In genomic region chr17:80497726-80498241, GRCh38 we compare ENCODE assay signal across 19 cellular contexts. TPM values are rescaled to one million over a fixed set of nuclear protein-coding genes. Genes with fewer than 3 reads are reported as not detected.
A peak's percentile ranks its signal among the peaks of the same experiment; 100 is the strongest.
DNase-seq lines count a peak whose midpoint lies in the region; ATAC-seq, FAIRE-seq and TF ChIP-seq lines count a peak whose summit lies in the region.
"Had no signal": no experiment of that assay in that cellular context is flagged by ENCODE, and none has a peak within 500 bp of the region (broad histone marks: within the 10 kb centered on the region; RNA-seq: fewer than 3 reads in every experiment).

No MANE protein-coding gene starts in this region.

- H4K8ac ChIP-seq in neuronal stem cell (ENCODE audit: low read depth, low read length): no peak overlapping the region

- H2BK12ac ChIP-seq in neuronal stem cell (ENCODE audit: low read length): peak overlapping the region; percentile 36

- peaks cover 20% of the 10 kb centered on the region for H3K27me3 Mint-ChIP-seq in brain
- H3K27me3 Mint-ChIP-seq in activated CD8-positive, alpha-beta memory T cell treated with anti-CD3 and anti-CD28 coated beads, Interleukin-2, amount 10 ng/mL, durations not matched to agents 7 days and 5 days: peaks cover 35% of the 10 kb centered on the region

- peak; percentile 16 for DNase-seq in Caki2 (ENCODE audit: low read depth)
- no peak for DNase-seq in HTR-8/SVneo (ENCODE audit: insufficient read length, low spot score)
- DNase-seq in neuronal stem cell (ENCODE audit: low spot score): no peak
- DNase-seq in activated CD8-positive, alpha-beta memory T cell treated with anti-CD3 and anti-CD28 coated beads, Interleukin-2, amount 10 ng/mL, durations not matched to agents 7 days and 5 days: no peak
- no peak for DNase-seq in effector memory CD4-positive, alpha-beta T cell
- no peak for DNase-seq in 8988T
- DNase-seq: activated CD4-positive, alpha-beta memory T cell treated with anti-CD3 and anti-CD28 coated beads for 36 hours; amniotic stem cell; DMS153; lower lobe of right lung; NCI-H2081; OCI-M1; stimulated activated CD4-positive, alpha-beta T cell treated with anti-CD3 and anti-CD28 coated beads, Interleukin-2, amount 100 ng/mL, for 48 hours had no signal

- H3K36me3 Mint-ChIP-seq in brain: no peaks in the 10 kb centered on the region
- H3K36me3 Mint-ChIP-seq in activated CD8-positive, alpha-beta memory T cell treated with anti-CD3 and anti-CD28 coated beads, Interleukin-2, amount 10 ng/mL, durations not matched to agents 7 days and 5 days: no peaks in the 10 kb centered on the region
- H3K36me3 Mint-ChIP-seq: activated CD4-positive, alpha-beta memory T cell treated with anti-CD3 and anti-CD28 coated beads for 36 hours; natural killer cell treated with Interleukin-12 subunit alpha and Interleukin-12 subunit beta and Interleukin-15 and Interleukin-18, amount 100 ng/mL, for 72 hours had no signal

- peak overlapping the region in 2 of 5 experiments; percentile 0 to 38 for H3K4me3 Mint-ChIP-seq in brain
- no peak overlapping the region for H3K4me3 Mint-ChIP-seq in activated CD8-positive, alpha-beta memory T cell treated with anti-CD3 and anti-CD28 coated beads, Interleukin-2, amount 10 ng/mL, durations not matched to agents 7 days and 5 days
- H3K4me3 Mint-ChIP-seq: activated CD4-positive, alpha-beta memory T cell treated with anti-CD3 and anti-CD28 coated beads for 36 hours; activated T-helper 1 cell treated with anti-CD3 and anti-CD28 coated beads, Interleukin-12 subunit alpha, Interleukin-12 subunit beta, Interleukin-2, Interleukin-4 antibody, amounts not matched to agents 30 ng/mL and 10 ng/mL and 1 ng/mL, durations not matched to agents 14 hours and 24 hours and 36 hours; natural killer cell treated with Interleukin-12 subunit alpha and Interleukin-12 subunit beta and Interleukin-15 and Interleukin-18, amount 100 ng/mL, for 72 hours had no signal

- FAIRE-seq in HTR-8/SVneo (lab: Jason Lieb, UNC): peak; percentile 100
- FAIRE-seq: endothelial cell of umbilical vein, GM19239 had no signal

- TF ChIP-seq CTCF in brain (conservative IDR thresholded peaks at IDR 0.05): no peak

- H3K23ac ChIP-seq in neuronal stem cell (ENCODE audit: low read depth, low read length, poor library complexity): no peak overlapping the region

- H3K4me1 Mint-ChIP-seq in brain: peaks cover 41% of the 10 kb centered on the region
- peaks cover 9% of the 10 kb centered on the region for H3K4me1 Mint-ChIP-seq in activated CD8-positive, alpha-beta memory T cell treated with anti-CD3 and anti-CD28 coated beads, Interleukin-2, amount 10 ng/mL, durations not matched to agents 7 days and 5 days

- H2AFZ ChIP-seq in neuronal stem cell (ENCODE audit: low read length): peak overlapping the region; percentile 77

- no peak overlapping the region for H3K27ac ChIP-seq in neuronal stem cell (replicated peaks; ENCODE audit: low read length)
- no peak overlapping the region for H3K27ac ChIP-seq in effector memory CD4-positive, alpha-beta T cell (ENCODE audit: insufficient read depth, low read length, poor library complexity, severe bottlenecking)
- H3K27ac ChIP-seq: lower lobe of right lung had no signal

- no peaks in the 10 kb centered on the region for H3K9me3 ChIP-seq in neuronal stem cell (replicated peaks in 1 of 2; ENCODE audit: control insufficient read depth in 2 of 2, insufficient read depth in 1 of 2, low read depth in 1 of 2, low read length in 2 of 2)
- H3K9me3 ChIP-seq in effector memory CD4-positive, alpha-beta T cell (ENCODE audit: control insufficient read depth, low read length): no peaks in the 10 kb centered on the region
- H3K9me3 ChIP-seq: lower lobe of right lung had no signal

- ATAC-seq in activated CD8-positive, alpha-beta memory T cell treated with anti-CD3 and anti-CD28 coated beads, Interleukin-2, amount 10 ng/mL, durations not matched to agents 7 days and 5 days: no peak
- no peak for ATAC-seq in HG03457 (IDR thresholded peaks at IDR 0.05; ENCODE audit: unreplicated experiment)

- peak overlapping the region; percentile 61 for H3K9ac ChIP-seq in neuronal stem cell (ENCODE audit: low read depth, low read length, poor library complexity)

- peak overlapping the region in 3 of 5 experiments; percentile 0 to 73 (median 22) for H3K27ac Mint-ChIP-seq in brain
- no peak overlapping the region for H3K27ac Mint-ChIP-seq in activated CD8-positive, alpha-beta memory T cell treated with anti-CD3 and anti-CD28 coated beads, Interleukin-2, amount 10 ng/mL, durations not matched to agents 7 days and 5 days
- H3K27ac Mint-ChIP-seq: activated CD4-positive, alpha-beta memory T cell treated with anti-CD3 and anti-CD28 coated beads for 36 hours; activated T-helper 1 cell treated with anti-CD3 and anti-CD28 coated beads, Interleukin-12 subunit alpha, Interleukin-12 subunit beta, Interleukin-2, Interleukin-4 antibody, amounts not matched to agents 30 ng/mL and 10 ng/mL and 1 ng/mL, durations not matched to agents 14 hours and 24 hours and 36 hours; natural killer cell treated with Interleukin-12 subunit alpha and Interleukin-12 subunit beta and Interleukin-15 and Interleukin-18, amount 100 ng/mL, for 72 hours had no signal

- H2BK120ac ChIP-seq in neuronal stem cell (ENCODE audit: low read depth, low read length): no peak overlapping the region

- peaks cover 0 to 4% (median 0%) of the 10 kb centered on the region in 5 experiments for H3K9me3 Mint-ChIP-seq in brain
- H3K9me3 Mint-ChIP-seq in activated CD8-positive, alpha-beta memory T cell treated with anti-CD3 and anti-CD28 coated beads, Interleukin-2, amount 10 ng/mL, durations not matched to agents 7 days and 5 days (ENCODE audit: low read depth): no peaks in the 10 kb centered on the region
- H3K9me3 Mint-ChIP-seq: activated CD4-positive, alpha-beta memory T cell treated with anti-CD3 and anti-CD28 coated beads for 36 hours; activated T-helper 1 cell treated with anti-CD3 and anti-CD28 coated beads, Interleukin-12 subunit alpha, Interleukin-12 subunit beta, Interleukin-2, Interleukin-4 antibody, amounts not matched to agents 30 ng/mL and 10 ng/mL and 1 ng/mL, durations not matched to agents 14 hours and 24 hours and 36 hours; natural killer cell treated with Interleukin-12 subunit alpha and Interleukin-12 subunit beta and Interleukin-15 and Interleukin-18, amount 100 ng/mL, for 72 hours had no signal

- H4K91ac ChIP-seq in neuronal stem cell (ENCODE audit: low read depth, low read length, poor library complexity): peak overlapping the region; percentile 76

- CTCF ChIA-PET in activated CD8-positive, alpha-beta memory T cell treated with anti-CD3 and anti-CD28 coated beads, Interleukin-2, amount 10 ng/mL, durations not matched to agents 7 days and 5 days (lab: Charles Lee): interaction anchor here (2.3 kb wide), 1 partner anchor 78 kb away, joined by 6 read pairs; no protein-coding TSS in a partner anchor

- H3K4ac ChIP-seq in neuronal stem cell (ENCODE audit: low read length): no peak overlapping the region

- H3K4me3 ChIP-seq in neuronal stem cell (ENCODE audit: low read length in 2 of 2): peak overlapping the region in 1 of 2 donors; percentile 33
- no peak overlapping the region for H3K4me3 ChIP-seq in effector memory CD4-positive, alpha-beta T cell (ENCODE audit: insufficient read depth, low read depth, low read length, poor library complexity, severe bottlenecking)
- H3K4me3 ChIP-seq: lower lobe of right lung had no signal

- no peak overlapping the region for H2BK5ac ChIP-seq in neuronal stem cell (ENCODE audit: low read length)

- in situ Hi-C loops in Caki2 (cut with HindIII; ENCODE audit: low pct_unique_long_range_greater_than_20kb, low sequenced_read_pairs): no loop called here

- WGBS in neuronal stem cell (ENCODE audit: extremely low coverage in 2 of 2, insufficient read length in 2 of 2, insufficient replicate concordance in 1 of 2), 2 donors: no CpG with 5 or more reads among the region's 10 CpGs

- peak overlapping the region; percentile 15 for H3K18ac ChIP-seq in neuronal stem cell (ENCODE audit: low read length)

- H3K27me3 ChIP-seq in neuronal stem cell (ENCODE audit: control insufficient read depth in 3 of 3, insufficient read depth in 3 of 3, low read depth in 1 of 3, low read length in 3 of 3): no peaks in the 10 kb centered on the region
- H3K27me3 ChIP-seq in effector memory CD4-positive, alpha-beta T cell (replicated peaks; ENCODE audit: control insufficient read depth, insufficient read depth, low read length, poor library complexity, severe bottlenecking): no peaks in the 10 kb centered on the region

- no peaks in the 10 kb centered on the region for H3K79me1 ChIP-seq in neuronal stem cell (ENCODE audit: low read depth, low read length)

- no peak overlapping the region for H3K4me2 ChIP-seq in neuronal stem cell (ENCODE audit: insufficient read depth, low read length, poor library complexity, severe bottlenecking)

- no peak overlapping the region for H2AK5ac ChIP-seq in neuronal stem cell (ENCODE audit: low read depth, low read length)

- no peaks in the 10 kb centered on the region for H3K36me3 ChIP-seq in neuronal stem cell (replicated peaks in 1 of 2; ENCODE audit: control insufficient read depth in 2 of 2, insufficient read depth in 2 of 2, low read length in 2 of 2)
- no peaks in the 10 kb centered on the region for H3K36me3 ChIP-seq in effector memory CD4-positive, alpha-beta T cell (ENCODE audit: control insufficient read depth, insufficient read depth, low read length)
- H3K36me3 ChIP-seq: lower lobe of right lung had no signal

- H2BK15ac ChIP-seq in neuronal stem cell (ENCODE audit: low read length): no peak overlapping the region

- no peak overlapping the region for H3K14ac ChIP-seq in neuronal stem cell (ENCODE audit: low read length)

- H3K4me1 ChIP-seq in neuronal stem cell (ENCODE audit: control insufficient read depth in 2 of 2, insufficient read depth in 1 of 2, low read depth in 1 of 2, low read length in 2 of 2): peaks cover 20 to 28% of the 10 kb centered on the region in 2 donors
- H3K4me1 ChIP-seq in effector memory CD4-positive, alpha-beta T cell (ENCODE audit: control insufficient read depth, insufficient read depth, low read length, poor library complexity, severe bottlenecking): no peaks in the 10 kb centered on the region

RNA-seq across cellular contexts. Expression of gene NPTX1, which starts 21.4 kb away (rescaled TPM):
- total RNA-seq in Caki2 (2014; rRNA removed; shearing (Covaris generic); ENCODE audit: low replicate concordance): not detected in 2 replicates
- 22.4 TPM for polyA plus RNA-seq in brain (ENCODE audit: insufficient read depth, low read depth, low replicate concordance)
- polyA plus RNA-seq in neuronal stem cell (2013, experiment 1 of 2): 0.43 TPM
- 0.35 TPM for polyA plus RNA-seq in neuronal stem cell (2013, experiment 2 of 2)
- total RNA-seq in activated CD8-positive, alpha-beta memory T cell treated with anti-CD3 and anti-CD28 coated beads, Interleukin-2, amount 10 ng/mL, durations not matched to agents 7 days and 5 days: 1 to 10 TPM; 8.0 to 9.3 TPM
- total RNA-seq: endothelial cell of umbilical vein had no signal

RNA-seq across cellular contexts. Expression of gene RPTOR, which starts 46.9 kb away (rescaled TPM):
- total RNA-seq in Caki2 (2014; rRNA removed; shearing (Covaris generic); ENCODE audit: low replicate concordance): 16.7 and 19.8 TPM in 2 replicates
- polyA plus RNA-seq in brain (ENCODE audit: insufficient read depth, low read depth, low replicate concordance): 28.2 TPM
- polyA plus RNA-seq in neuronal stem cell (2013, experiment 1 of 2): 8.8 TPM
- polyA plus RNA-seq in neuronal stem cell (2013, experiment 2 of 2): 8.6 TPM
- 10 to 100 TPM; 60.4 to 87.0 TPM for total RNA-seq in activated CD8-positive, alpha-beta memory T cell treated with anti-CD3 and anti-CD28 coated beads, Interleukin-2, amount 10 ng/mL, durations not matched to agents 7 days and 5 days
